8 cellular contexts compared by ENCODE assay signal in the genomic region with DNA sequence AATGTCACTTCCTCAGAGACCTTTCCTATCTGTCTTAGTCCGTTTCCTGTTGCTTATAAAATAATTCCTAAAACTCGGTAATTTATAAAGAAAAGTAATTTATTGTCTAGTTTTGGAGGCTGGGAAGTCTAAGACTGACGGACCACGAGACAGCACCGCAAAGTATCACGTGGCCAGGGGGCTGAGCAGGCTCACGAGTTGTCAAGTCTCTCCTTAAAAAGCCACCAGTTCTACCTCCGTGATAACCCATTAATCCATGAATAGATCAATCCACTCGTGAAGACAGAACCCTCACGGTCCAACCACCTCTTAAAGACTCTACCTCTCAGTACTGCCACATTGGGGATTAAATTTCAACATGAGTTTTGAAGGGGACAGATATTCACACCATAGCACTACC. TPM values are rescaled to one million over a fixed set of nuclear protein-coding genes. Genes with fewer than 3 reads are reported as not detected.
DNase-seq lines count a peak whose midpoint lies in the region; ATAC-seq lines count a peak whose summit lies in the region.

No MANE protein-coding gene starts in this region.

- DNase-seq in COLO668 (lab: John Stamatoyannopoulos, UW; ENCODE audit: unreplicated experiment) (peak; percentile 6), MG63 (peak; percentile 9), iPS DF 6.9 (ENCODE audit: low read depth, low spot score) (no peak), AG08396 (ENCODE audit: low spot score) (no peak), 8988T (no peak)
- peak; percentile 41 for DNase-seq in activated T-helper 2 cell treated with anti-CD3 and anti-CD28 coated beads, Interferon-gamma antibody, Interleukin-2, Interleukin-4, amounts not matched to agents 10 μg/mL and 5 μg/mL and 100 μg/mL, durations not matched to agents 14 hours and 24 hours and 36 hours (ENCODE audit: low spot score)
- peak; percentile 12 to 25 for DNase-seq in stimulated activated CD8-positive, alpha-beta memory T cell treated with anti-CD3 and anti-CD28 coated beads, Interleukin-15, amount 100 ng/mL, for 4 hours (ENCODE audit: low read depth in 2 of 2)

- no peak overlapping the region for H3K27ac ChIP-seq in iPS DF 6.9 (ENCODE audit: low read length)

- H3K36me3 Mint-ChIP-seq in activated T-helper 2 cell treated with anti-CD3 and anti-CD28 coated beads, Interferon-gamma antibody, Interleukin-2, Interleukin-4, amounts not matched to agents 10 μg/mL and 5 μg/mL and 100 μg/mL, durations not matched to agents 14 hours and 24 hours and 36 hours (ENCODE audit: low read depth) = peaks cover 39% of the 10 kb centered on the region

- no peak overlapping the region for H3K27ac Mint-ChIP-seq in activated T-helper 2 cell treated with anti-CD3 and anti-CD28 coated beads, Interferon-gamma antibody, Interleukin-2, Interleukin-4, amounts not matched to agents 10 μg/mL and 5 μg/mL and 100 μg/mL, durations not matched to agents 14 hours and 24 hours and 36 hours

- H3K36me3 ChIP-seq in MG63 (peaks cover 24% of the 10 kb centered on the region), iPS DF 6.9 (ENCODE audit: control insufficient read depth, insufficient read depth, low read length) (no peaks in the 10 kb centered on the region)

- H3K27me3 ChIP-seq in MG63 (no peaks in the 10 kb centered on the region), iPS DF 6.9 (ENCODE audit: control insufficient read depth, insufficient read depth, low read length) (no peaks in the 10 kb centered on the region)

- H3K4me1 Mint-ChIP-seq in activated T-helper 2 cell treated with anti-CD3 and anti-CD28 coated beads, Interferon-gamma antibody, Interleukin-2, Interleukin-4, amounts not matched to agents 10 μg/mL and 5 μg/mL and 100 μg/mL, durations not matched to agents 14 hours and 24 hours and 36 hours (ENCODE audit: low read depth) = peaks cover 57% of the 10 kb centered on the region

- no peak for ATAC-seq in esophagus mucosa

- no CpG with 5 or more reads among the region's 10 CpGs for WGBS in iPS DF 6.9 (ENCODE audit: insufficient coverage, insufficient read length)

- H3K4me3 ChIP-seq in MG63 = peak overlapping the region; percentile 80
- peak overlapping the region; percentile 94; the same call in 1 of the 2 replicates for H3K4me3 ChIP-seq in iPS DF 6.9 (ENCODE audit: low read length)

- H3K4me1 ChIP-seq in iPS DF 6.9 (ENCODE audit: control insufficient read depth, insufficient read depth, low read length) = no peaks in the 10 kb centered on the region; the same call in 1 of the 2 replicates

- H3K4me3 Mint-ChIP-seq in activated T-helper 2 cell treated with anti-CD3 and anti-CD28 coated beads, Interferon-gamma antibody, Interleukin-2, Interleukin-4, amounts not matched to agents 10 μg/mL and 5 μg/mL and 100 μg/mL, durations not matched to agents 14 hours and 24 hours and 36 hours (ENCODE audit: low read depth) = no peak overlapping the region

- no peaks in the 10 kb centered on the region for H3K27me3 Mint-ChIP-seq in activated T-helper 2 cell treated with anti-CD3 and anti-CD28 coated beads, Interferon-gamma antibody, Interleukin-2, Interleukin-4, amounts not matched to agents 10 μg/mL and 5 μg/mL and 100 μg/mL, durations not matched to agents 14 hours and 24 hours and 36 hours (ENCODE audit: low read depth)

- H3K9me3 Mint-ChIP-seq in activated T-helper 2 cell treated with anti-CD3 and anti-CD28 coated beads, Interferon-gamma antibody, Interleukin-2, Interleukin-4, amounts not matched to agents 10 μg/mL and 5 μg/mL and 100 μg/mL, durations not matched to agents 14 hours and 24 hours and 36 hours = no peaks in the 10 kb centered on the region

- intact Hi-C loops in activated T-helper 2 cell treated with anti-CD3 and anti-CD28 coated beads, Interferon-gamma antibody, Interleukin-2, Interleukin-4, amounts not matched to agents 10 μg/mL and 5 μg/mL and 100 μg/mL, durations not matched to agents 14 hours and 24 hours and 36 hours (cut with micrococcal nuclease) = loop anchor here (5.0 kb wide), 5 partner anchors 521 to 1349 kb away; a partner anchor contains a TSS

- H3K9me3 ChIP-seq in MG63 (no peaks in the 10 kb centered on the region), iPS DF 6.9 (ENCODE audit: control insufficient read depth, insufficient read depth, low read length) (no peaks in the 10 kb centered on the region)

RNA-seq across cellular contexts. Expression of a gene that starts 0.8 kb away (rescaled TPM):
- total RNA-seq in MG63 (2014; rRNA removed; shearing (Covaris generic); ENCODE audit: low replicate concordance) = 8.0 and 24.3 TPM in 2 replicates
- total RNA-seq in activated T-helper 2 cell treated with anti-CD3 and anti-CD28 coated beads, Interferon-gamma antibody, Interleukin-2, Interleukin-4, amounts not matched to agents 10 μg/mL and 5 μg/mL and 100 μg/mL, durations not matched to agents 14 hours and 24 hours and 36 hours = 39.2 and 46.8 TPM in 2 replicates
- 14.6 TPM for total RNA-seq in esophagus mucosa

RNA-seq across cellular contexts. Expression of a gene that starts 1.2 kb away (rescaled TPM):
- total RNA-seq in MG63 (2014; rRNA removed; shearing (Covaris generic); ENCODE audit: low replicate concordance) = 8.4 and 12.8 TPM in 2 replicates
- 18.0 and 19.9 TPM in 2 replicates for total RNA-seq in activated T-helper 2 cell treated with anti-CD3 and anti-CD28 coated beads, Interferon-gamma antibody, Interleukin-2, Interleukin-4, amounts not matched to agents 10 μg/mL and 5 μg/mL and 100 μg/mL, durations not matched to agents 14 hours and 24 hours and 36 hours
- total RNA-seq in esophagus mucosa = 8.3 TPM

Comparison
In these comparisons a context has a peak if more than half of its experiments do, and no peak if none do; other contexts are left out.
1. DNase-seq: peak in COLO668 (single experiment), MG63 (single experiment), activated T-helper 2 cell treated with anti-CD3 and anti-CD28 coated beads, Interferon-gamma antibody, Interleukin-2, Interleukin-4, amounts not matched to agents 10 μg/mL and 5 μg/mL and 100 μg/mL, durations not matched to agents 14 hours and 24 hours and 36 hours (single experiment) and stimulated activated CD8-positive, alpha-beta memory T cell treated with anti-CD3 and anti-CD28 coated beads, Interleukin-15, amount 100 ng/mL, for 4 hours (2 of 2); none in iPS DF 6.9 (single experiment), AG08396 (single experiment) and 8988T (single experiment).